ENCODE assay signal across 9 cellular contexts in the genomic region with DNA sequence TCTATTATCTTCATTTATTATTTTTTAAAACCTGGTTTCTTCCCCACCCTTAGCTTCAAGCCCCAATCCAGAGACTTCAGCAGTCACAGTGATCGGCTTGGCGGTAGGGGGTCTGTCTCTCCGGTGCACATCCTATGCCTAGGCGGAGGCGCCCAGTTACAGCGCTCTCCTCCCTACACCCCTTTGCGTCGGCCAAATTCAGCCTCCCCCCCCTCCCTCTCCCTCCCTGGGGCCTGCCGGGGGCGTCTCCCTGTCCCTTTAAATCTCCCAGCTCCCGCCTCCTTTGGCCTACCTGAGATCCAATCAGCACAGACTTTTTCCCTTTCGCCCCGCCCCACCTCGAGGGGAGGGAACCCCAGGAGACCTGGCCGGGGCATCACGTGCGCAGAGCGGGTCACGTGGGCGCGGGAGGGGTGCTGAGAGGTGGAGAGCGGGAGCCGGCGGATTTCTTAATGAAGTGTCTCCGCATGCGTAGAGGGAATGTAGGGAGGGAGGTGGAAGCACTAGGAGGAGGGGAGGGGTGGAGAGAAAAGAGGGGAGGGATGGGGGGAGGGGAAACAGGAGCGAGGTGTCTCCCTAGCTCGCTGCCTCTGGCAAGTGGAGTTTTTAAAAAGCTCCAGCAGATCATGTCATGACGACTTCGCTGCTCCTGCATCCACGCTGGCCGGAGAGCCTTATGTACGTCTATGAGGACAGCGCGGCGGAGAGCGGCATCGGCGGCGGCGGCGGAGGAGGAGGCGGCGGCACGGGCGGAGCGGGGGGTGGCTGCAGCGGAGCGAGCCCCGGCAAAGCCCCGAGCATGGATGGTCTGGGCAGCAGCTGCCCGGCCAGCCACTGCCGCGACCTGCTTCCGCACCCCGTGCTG. TPM values are rescaled to one million over a fixed set of nuclear protein-coding genes. Genes with fewer than 3 reads are reported as not detected.
A peak's percentile ranks its signal among the peaks of the same experiment; 100 is the strongest.
DNase-seq lines count a peak whose midpoint lies in the region; ATAC-seq, FAIRE-seq and TF ChIP-seq lines count a peak whose summit lies in the region.
"Had no signal": no experiment of that assay in that cellular context is flagged by ENCODE, and none has a peak within 500 bp of the region (broad histone marks: within the 10 kb centered on the region; RNA-seq: fewer than 3 reads in every experiment).

A gene with protein sequence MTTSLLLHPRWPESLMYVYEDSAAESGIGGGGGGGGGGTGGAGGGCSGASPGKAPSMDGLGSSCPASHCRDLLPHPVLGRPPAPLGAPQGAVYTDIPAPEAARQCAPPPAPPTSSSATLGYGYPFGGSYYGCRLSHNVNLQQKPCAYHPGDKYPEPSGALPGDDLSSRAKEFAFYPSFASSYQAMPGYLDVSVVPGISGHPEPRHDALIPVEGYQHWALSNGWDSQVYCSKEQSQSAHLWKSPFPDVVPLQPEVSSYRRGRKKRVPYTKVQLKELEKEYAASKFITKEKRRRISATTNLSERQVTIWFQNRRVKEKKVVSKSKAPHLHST (plus strand): TSS at position 556 of the 865 bp plus-strand sequence. CDS start 76 bp downstream, at position 632.

- intact Hi-C loops in activated CD4-positive, alpha-beta memory T cell treated with anti-CD3 and anti-CD28 coated beads for 36 hours (cut with micrococcal nuclease) = no loop called here

- H3K27me3 Mint-ChIP-seq in activated CD4-positive, alpha-beta memory T cell treated with anti-CD3 and anti-CD28 coated beads for 36 hours = peaks cover 77% of the 10 kb centered on the region
- H3K27me3 Mint-ChIP-seq in activated CD4-positive, alpha-beta memory T cell treated with anti-CD3 and anti-CD28 coated beads, Interleukin-2, amount 10 ng/mL, durations not matched to agents 7 days and 5 days = peaks cover 87% of the 10 kb centered on the region
- peaks cover 100% of the 10 kb centered on the region for H3K27me3 Mint-ChIP-seq in brain

- H3K4me1 Mint-ChIP-seq in activated CD4-positive, alpha-beta memory T cell treated with anti-CD3 and anti-CD28 coated beads for 36 hours (ENCODE audit: low read depth) = peaks cover 8% of the 10 kb centered on the region
- no peaks in the 10 kb centered on the region for H3K4me1 Mint-ChIP-seq in activated CD4-positive, alpha-beta memory T cell treated with anti-CD3 and anti-CD28 coated beads, Interleukin-2, amount 10 ng/mL, durations not matched to agents 7 days and 5 days
- peaks cover 10% of the 10 kb centered on the region for H3K4me1 Mint-ChIP-seq in brain

- POLR2A ChIA-PET in activated CD4-positive, alpha-beta memory T cell treated with anti-CD3 and anti-CD28 coated beads for 36 hours (lab: Charles Lee) = no interaction called here
- POLR2A ChIA-PET in activated CD4-positive, alpha-beta memory T cell treated with anti-CD3 and anti-CD28 coated beads, Interleukin-2, amount 10 ng/mL, durations not matched to agents 7 days and 5 days (lab: Charles Lee) = no interaction called here

- no peak for TF ChIP-seq CTCF in brain (conservative IDR thresholded peaks at IDR 0.05)

- no peaks in the 10 kb centered on the region for H3K9me3 Mint-ChIP-seq in activated CD4-positive, alpha-beta memory T cell treated with anti-CD3 and anti-CD28 coated beads for 36 hours
- H3K9me3 Mint-ChIP-seq in activated CD4-positive, alpha-beta memory T cell treated with anti-CD3 and anti-CD28 coated beads, Interleukin-2, amount 10 ng/mL, durations not matched to agents 7 days and 5 days = no peaks in the 10 kb centered on the region
- H3K9me3 Mint-ChIP-seq in brain = peaks cover 0 to 17% (median 4%) of the 10 kb centered on the region in 5 experiments

- no peak for TF ChIP-seq POLR2A in GM12892 (IDR thresholded peaks at IDR 0.05; ENCODE audit: low read depth, low read length)

- H3K36me3 Mint-ChIP-seq in activated CD4-positive, alpha-beta memory T cell treated with anti-CD3 and anti-CD28 coated beads for 36 hours = no peaks in the 10 kb centered on the region
- no peaks in the 10 kb centered on the region for H3K36me3 Mint-ChIP-seq in activated CD4-positive, alpha-beta memory T cell treated with anti-CD3 and anti-CD28 coated beads, Interleukin-2, amount 10 ng/mL, durations not matched to agents 7 days and 5 days (ENCODE audit: low read depth)
- no peaks in the 10 kb centered on the region for H3K36me3 Mint-ChIP-seq in brain

- no peak within 1 kb of the TSS for H3K27ac Mint-ChIP-seq in activated CD4-positive, alpha-beta memory T cell treated with anti-CD3 and anti-CD28 coated beads for 36 hours
- H3K27ac Mint-ChIP-seq in activated CD4-positive, alpha-beta memory T cell treated with anti-CD3 and anti-CD28 coated beads, Interleukin-2, amount 10 ng/mL, durations not matched to agents 7 days and 5 days = no peak within 1 kb of the TSS
- no peak within 1 kb of the TSS for H3K27ac Mint-ChIP-seq in brain

- peak within 1 kb of the TSS; percentile 21 for H3K4me3 Mint-ChIP-seq in activated CD4-positive, alpha-beta memory T cell treated with anti-CD3 and anti-CD28 coated beads for 36 hours
- H3K4me3 Mint-ChIP-seq in activated CD4-positive, alpha-beta memory T cell treated with anti-CD3 and anti-CD28 coated beads, Interleukin-2, amount 10 ng/mL, durations not matched to agents 7 days and 5 days = no peak within 1 kb of the TSS
- peak within 1 kb of the TSS; percentile 64 to 84 (median 79) for H3K4me3 Mint-ChIP-seq in brain

- ATAC-seq in HG02610 (IDR thresholded peaks at IDR 0.05; ENCODE audit: unreplicated experiment) = no peak
- no peak for ATAC-seq in GM21367 (IDR thresholded peaks at IDR 0.05; ENCODE audit: unreplicated experiment)

- FAIRE-seq in GM12892 (lab: Jason Lieb, UNC) = no peak

- CTCF ChIA-PET in activated CD4-positive, alpha-beta memory T cell treated with anti-CD3 and anti-CD28 coated beads for 36 hours (lab: Charles Lee) = interaction anchor here (2.7 kb wide), 1 partner anchor 67 kb away, joined by 8 read pairs; no protein-coding TSS in a partner anchor
- CTCF ChIA-PET in activated CD4-positive, alpha-beta memory T cell treated with anti-CD3 and anti-CD28 coated beads, Interleukin-2, amount 10 ng/mL, durations not matched to agents 7 days and 5 days (lab: Charles Lee) = no interaction called here

- DNase-seq in activated CD4-positive, alpha-beta memory T cell treated with anti-CD3 and anti-CD28 coated beads for 36 hours = peak; percentile 55
- no peak for DNase-seq in activated CD4-positive, alpha-beta memory T cell treated with anti-CD3 and anti-CD28 coated beads, Interleukin-2, amount 10 ng/mL, durations not matched to agents 7 days and 5 days
- DNase-seq in NCI-H446 treated with DMSO at 0.1 percent for 48 hours (lab: John Stamatoyannopoulos, UW) (peak; percentile 89), myocyte (ENCODE audit: low read depth) (peak; percentile 100), GM12892 (ENCODE audit: insufficient read length) (no peak)
- DNase-seq: DND-41 had no signal

RNA-seq across cellular contexts. Expression of the gene that starts here (rescaled TPM):
- total RNA-seq in activated CD4-positive, alpha-beta memory T cell treated with anti-CD3 and anti-CD28 coated beads for 36 hours = not detected
- not detected for total RNA-seq in activated CD4-positive, alpha-beta memory T cell treated with anti-CD3 and anti-CD28 coated beads, Interleukin-2, amount 10 ng/mL, durations not matched to agents 7 days and 5 days
- not detected for polyA plus RNA-seq in brain (ENCODE audit: insufficient read depth, low read depth, low replicate concordance)
- total RNA-seq in myocyte = 3.6 and 4.6 TPM in 2 replicates
- polyA plus RNA-seq in myocyte (2012) = 8.2 TPM
- polyA plus RNA-seq in GM12892 (2012; ENCODE audit: missing spikeins) = not detected

Comparison
In these comparisons a context has a peak if more than half of its experiments do, and no peak if none do; other contexts are left out.
1. Peak in DNase-seq in activated CD4-positive, alpha-beta memory T cell treated with anti-CD3 and anti-CD28 coated beads for 36 hours; RNA of the gene not detected or under 1 TPM.
2. DNase-seq: peak in NCI-H446 treated with DMSO at 0.1 percent for 48 hours (single experiment) and myocyte (single experiment); none in activated CD4-positive, alpha-beta memory T cell treated with anti-CD3 and anti-CD28 coated beads, Interleukin-2, amount 10 ng/mL, durations not matched to agents 7 days and 5 days (single experiment) and GM12892 (single experiment).